1 cellular context compared by ENCODE assay signal in the genomic region with DNA sequence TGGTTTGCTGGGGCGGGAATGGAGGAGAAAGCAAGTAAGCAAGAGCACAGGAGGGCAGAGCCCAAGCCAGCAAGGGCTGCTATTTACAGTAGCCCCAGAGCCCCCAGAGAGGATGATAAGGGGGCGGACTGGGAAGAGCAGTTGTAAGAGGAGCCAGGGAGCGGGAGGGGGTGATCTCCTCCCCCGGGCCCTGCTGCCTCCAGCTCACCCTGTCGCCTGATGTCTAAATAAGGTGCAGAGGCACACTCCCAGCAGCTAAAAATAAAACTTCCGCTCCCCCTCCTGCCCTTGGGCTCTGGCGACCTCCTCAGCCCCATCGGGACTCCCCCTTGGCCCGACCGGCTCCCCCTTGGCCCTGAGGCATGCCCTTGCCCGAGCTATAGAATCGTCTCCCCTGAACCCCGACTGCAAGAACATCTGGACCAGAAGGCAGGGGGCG.
TF ChIP-seq lines count a peak whose summit lies in the region.

No MANE protein-coding gene starts in this region.

TF ChIP-seq in SK-N-SH, 30 proteins besides CTCF, POLR2A, EP300 and RAD21 (continued from another document):
- TF ChIP-seq, protein P1, sequence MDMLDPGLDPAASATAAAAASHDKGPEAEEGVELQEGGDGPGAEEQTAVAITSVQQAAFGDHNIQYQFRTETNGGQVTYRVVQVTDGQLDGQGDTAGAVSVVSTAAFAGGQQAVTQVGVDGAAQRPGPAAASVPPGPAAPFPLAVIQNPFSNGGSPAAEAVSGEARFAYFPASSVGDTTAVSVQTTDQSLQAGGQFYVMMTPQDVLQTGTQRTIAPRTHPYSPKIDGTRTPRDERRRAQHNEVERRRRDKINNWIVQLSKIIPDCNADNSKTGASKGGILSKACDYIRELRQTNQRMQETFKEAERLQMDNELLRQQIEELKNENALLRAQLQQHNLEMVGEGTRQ (IDR thresholded peaks at IDR 0.05; ENCODE audit: borderline replicate concordance, low read depth, low read length), result no peak
- TF ChIP-seq, protein P2, sequence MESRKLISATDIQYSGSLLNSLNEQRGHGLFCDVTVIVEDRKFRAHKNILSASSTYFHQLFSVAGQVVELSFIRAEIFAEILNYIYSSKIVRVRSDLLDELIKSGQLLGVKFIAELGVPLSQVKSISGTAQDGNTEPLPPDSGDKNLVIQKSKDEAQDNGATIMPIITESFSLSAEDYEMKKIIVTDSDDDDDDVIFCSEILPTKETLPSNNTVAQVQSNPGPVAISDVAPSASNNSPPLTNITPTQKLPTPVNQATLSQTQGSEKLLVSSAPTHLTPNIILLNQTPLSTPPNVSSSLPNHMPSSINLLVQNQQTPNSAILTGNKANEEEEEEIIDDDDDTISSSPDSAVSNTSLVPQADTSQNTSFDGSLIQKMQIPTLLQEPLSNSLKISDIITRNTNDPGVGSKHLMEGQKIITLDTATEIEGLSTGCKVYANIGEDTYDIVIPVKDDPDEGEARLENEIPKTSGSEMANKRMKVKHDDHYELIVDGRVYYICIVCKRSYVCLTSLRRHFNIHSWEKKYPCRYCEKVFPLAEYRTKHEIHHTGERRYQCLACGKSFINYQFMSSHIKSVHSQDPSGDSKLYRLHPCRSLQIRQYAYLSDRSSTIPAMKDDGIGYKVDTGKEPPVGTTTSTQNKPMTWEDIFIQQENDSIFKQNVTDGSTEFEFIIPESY (IDR thresholded peaks at IDR 0.05; ENCODE audit: borderline replicate concordance, low read depth), result no peak
- TF ChIP-seq RCOR1 (IDR thresholded peaks at IDR 0.05; ENCODE audit: low read length) (no peak), ELF1 (IDR thresholded peaks at IDR 0.05) (no peak), TAF1 (IDR thresholded peaks at IDR 0.05; ENCODE audit: borderline replicate concordance, low read depth, low read length) (no peak)
- TF ChIP-seq, protein P3, sequence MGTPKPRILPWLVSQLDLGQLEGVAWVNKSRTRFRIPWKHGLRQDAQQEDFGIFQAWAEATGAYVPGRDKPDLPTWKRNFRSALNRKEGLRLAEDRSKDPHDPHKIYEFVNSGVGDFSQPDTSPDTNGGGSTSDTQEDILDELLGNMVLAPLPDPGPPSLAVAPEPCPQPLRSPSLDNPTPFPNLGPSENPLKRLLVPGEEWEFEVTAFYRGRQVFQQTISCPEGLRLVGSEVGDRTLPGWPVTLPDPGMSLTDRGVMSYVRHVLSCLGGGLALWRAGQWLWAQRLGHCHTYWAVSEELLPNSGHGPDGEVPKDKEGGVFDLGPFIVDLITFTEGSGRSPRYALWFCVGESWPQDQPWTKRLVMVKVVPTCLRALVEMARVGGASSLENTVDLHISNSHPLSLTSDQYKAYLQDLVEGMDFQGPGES (IDR thresholded peaks at IDR 0.05; ENCODE audit: low read depth, low read length), result no peak
TF ChIP-seq in SK-N-SH: peak in this region for 0.
